9 cellular contexts compared by ENCODE assay signal in genomic region chrX:38271154-38271716, GRCh38.
A peak's percentile ranks its signal among the peaks of the same experiment; 100 is the strongest.
DNase-seq lines count a peak whose midpoint lies in the region; ATAC-seq and TF ChIP-seq lines count a peak whose summit lies in the region.
"Had no signal": no experiment of that assay in that cellular context is flagged by ENCODE, and none has a peak within 500 bp of the region (broad histone marks: within the 10 kb centered on the region; RNA-seq: fewer than 3 reads in every experiment).

No MANE protein-coding gene starts in this region.

- no peak overlapping the region for H3K27ac ChIP-seq in brain microvascular endothelial cell

- TF ChIP-seq CTCF in brain microvascular endothelial cell (IDR thresholded peaks at IDR 0.05; ENCODE audit: low read depth, low read length, missing control alignments) = no peak

- H3K4me3 ChIP-seq in brain microvascular endothelial cell (ENCODE audit: low read depth, low read length) = no peak overlapping the region

- no peaks in the 10 kb centered on the region for H3K36me3 ChIP-seq in brain microvascular endothelial cell (replicated peaks)

- peak; percentile 2 for DNase-seq in AG08395 (ENCODE audit: low spot score)
- DNase-seq in SHP77 (lab: John Stamatoyannopoulos, UW) = no peak
- DNase-seq in NCI-H1092 (lab: John Stamatoyannopoulos, UW) = no peak
- no peak for DNase-seq in brain microvascular endothelial cell
- DNase-seq in NCI-H128 (lab: John Stamatoyannopoulos, UW; ENCODE audit: unreplicated experiment) = no peak
- DNase-seq: anterior cingulate cortex had no signal

- no peaks in the 10 kb centered on the region for H3K27me3 ChIP-seq in brain microvascular endothelial cell (replicated peaks)

- peak; percentile 67 for ATAC-seq in GM18907 (IDR thresholded peaks at IDR 0.05; ENCODE audit: unreplicated experiment)
- peak; percentile 48 for ATAC-seq in HG02571 (IDR thresholded peaks at IDR 0.05; ENCODE audit: unreplicated experiment)
- ATAC-seq in HG03565 (IDR thresholded peaks at IDR 0.05; ENCODE audit: unreplicated experiment) = peak; percentile 73

- in situ Hi-C loops in brain microvascular endothelial cell (cut with HindIII; ENCODE audit: low pct_ligation_motif_present, low sequenced_read_pairs) = no loop called here
